8 cellular contexts compared by ENCODE assay signal in genomic region chr12:127145929-127146789, GRCh38.
DNase-seq lines count a peak whose midpoint lies in the region; ATAC-seq and TF ChIP-seq lines count a peak whose summit lies in the region.

No MANE protein-coding gene starts in this region.

- H3K27me3 Mint-ChIP-seq in activated T-helper 17 cell treated with anti-CD3 and anti-CD28 coated beads, Interleukin-2, amount 50 U/mL, for 72 hours = peaks cover 10% of the 10 kb centered on the region

- H3K4me1 Mint-ChIP-seq in activated T-helper 17 cell treated with anti-CD3 and anti-CD28 coated beads, Interleukin-2, amount 50 U/mL, for 72 hours = no peaks in the 10 kb centered on the region

- no peaks in the 10 kb centered on the region for H3K79me2 ChIP-seq in osteoblast (ENCODE audit: insufficient read depth, low read length)

- ATAC-seq in activated T-helper 17 cell treated with anti-CD3 and anti-CD28 coated beads, Interleukin-2, amount 50 U/mL, for 72 hours (replicated peaks) = peak; percentile 93
- ATAC-seq in HG02571 (IDR thresholded peaks at IDR 0.05; ENCODE audit: unreplicated experiment) = no peak

- H3K27ac ChIP-seq in 22Rv1 (no peak overlapping the region), osteoblast (ENCODE audit: low read depth, low read length) (peak overlapping the region; percentile 77), subcutaneous abdominal adipose tissue (ENCODE audit: low read depth, low read length) (no peak overlapping the region)

- peak; percentile 70 for DNase-seq in MG63
- DNase-seq in fibroblast of peridontal ligament (ENCODE audit: extremely low read depth) = peak; percentile 70
- DNase-seq in osteoblast (ENCODE audit: insufficient read length, low spot score, missing footprints) = peak; percentile 97
- no peak for DNase-seq in NCI-H774 (lab: John Stamatoyannopoulos, UW)

- H3K36me3 ChIP-seq in MG63 (no peaks in the 10 kb centered on the region), osteoblast (ENCODE audit: insufficient read depth, low read length) (no peaks in the 10 kb centered on the region), subcutaneous abdominal adipose tissue (ENCODE audit: control insufficient read depth in 5 of 5, insufficient read depth in 5 of 5, low read length in 5 of 5) (no peaks in the 10 kb centered on the region)

- H3K9ac ChIP-seq in subcutaneous abdominal adipose tissue (ENCODE audit: low read length in 5 of 5) = peak overlapping the region in 4 of 5 donors; percentile 61 to 76 (median 68)

- H3K4me3 Mint-ChIP-seq in activated T-helper 17 cell treated with anti-CD3 and anti-CD28 coated beads, Interleukin-2, amount 50 U/mL, for 72 hours = peak overlapping the region; percentile 75

- peak; percentile 8; the same call in 1 of the 2 replicates for TF ChIP-seq CTCF in 22Rv1 (IDR thresholded peaks at IDR 0.05)
- no peak for TF ChIP-seq CTCF in osteoblast (IDR thresholded peaks at IDR 0.05; ENCODE audit: extremely low read depth, low read depth, low read length)

- H2AFZ ChIP-seq in osteoblast (ENCODE audit: low read length) = peak overlapping the region; percentile 96

- H3K27ac Mint-ChIP-seq in activated T-helper 17 cell treated with anti-CD3 and anti-CD28 coated beads, Interleukin-2, amount 50 U/mL, for 72 hours = peak overlapping the region; percentile 46

- no peaks in the 10 kb centered on the region for H4K20me1 ChIP-seq in osteoblast (ENCODE audit: insufficient read depth, low read length)

- H3K27me3 ChIP-seq in MG63 = no peaks in the 10 kb centered on the region
- no peaks in the 10 kb centered on the region for H3K27me3 ChIP-seq in osteoblast (ENCODE audit: insufficient read depth, low read length)
- H3K27me3 ChIP-seq in subcutaneous abdominal adipose tissue (ENCODE audit: control insufficient read depth in 5 of 5, insufficient read depth in 4 of 5, low read length in 5 of 5) = no peaks in the 10 kb centered on the region

- H3K36me3 Mint-ChIP-seq in activated T-helper 17 cell treated with anti-CD3 and anti-CD28 coated beads, Interleukin-2, amount 50 U/mL, for 72 hours (ENCODE audit: low read depth) = no peaks in the 10 kb centered on the region

- H3K4me3 ChIP-seq in MG63 (peak overlapping the region; percentile 48), osteoblast (ENCODE audit: insufficient read depth, low read length) (peak overlapping the region; percentile 81), subcutaneous abdominal adipose tissue (ENCODE audit: low read depth in 1 of 5, low read length in 5 of 5) (peak overlapping the region; percentile 60 to 82 (median 75))

- peak overlapping the region; percentile 85 for H3K4me2 ChIP-seq in osteoblast (ENCODE audit: insufficient read depth, low read length)

- H3K9me3 Mint-ChIP-seq in activated T-helper 17 cell treated with anti-CD3 and anti-CD28 coated beads, Interleukin-2, amount 50 U/mL, for 72 hours = peaks cover 9% of the 10 kb centered on the region

- no peaks in the 10 kb centered on the region for H3K9me3 ChIP-seq in MG63
- H3K9me3 ChIP-seq in osteoblast (ENCODE audit: low read depth, low read length) = no peaks in the 10 kb centered on the region
- peaks cover 0 to 5% (median 0%) of the 10 kb centered on the region in 5 donors for H3K9me3 ChIP-seq in subcutaneous abdominal adipose tissue (ENCODE audit: control insufficient read depth in 5 of 5, low read length in 5 of 5)

- H3K4me1 ChIP-seq in osteoblast (ENCODE audit: insufficient read depth, low read length) (peaks cover 16% of the 10 kb centered on the region), subcutaneous abdominal adipose tissue (ENCODE audit: control insufficient read depth in 5 of 5, insufficient read depth in 5 of 5, low read length in 5 of 5) (peaks cover 0 to 12% (median 10%) of the 10 kb centered on the region in 5 donors)
